ENCODE assay signal across 1 cellular context in the genomic region with DNA sequence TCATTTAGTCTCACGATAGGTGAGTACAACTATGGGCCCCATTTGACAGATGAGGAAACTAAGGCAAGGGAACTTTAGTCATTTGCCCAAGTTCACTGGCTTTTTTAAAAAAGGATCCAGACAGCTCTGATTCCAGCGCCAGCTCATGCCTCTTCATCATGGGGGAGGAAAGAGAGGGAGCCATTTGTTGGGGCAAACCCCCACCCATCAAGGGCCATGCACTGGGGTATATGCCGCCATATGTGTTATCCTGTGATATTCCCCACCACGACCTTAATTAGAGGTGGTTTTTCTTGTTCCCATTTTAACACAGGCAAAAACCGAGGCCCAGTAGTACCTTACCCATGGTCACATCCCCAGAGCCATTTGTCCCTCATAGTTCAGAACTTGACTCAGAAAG.
TF ChIP-seq lines count a peak whose summit lies in the region.

No MANE protein-coding gene starts in this region.

TF ChIP-seq in GM23338, 12 proteins besides CTCF, POLR2A, EP300 and RAD21:
- TF ChIP-seq, protein P1, sequence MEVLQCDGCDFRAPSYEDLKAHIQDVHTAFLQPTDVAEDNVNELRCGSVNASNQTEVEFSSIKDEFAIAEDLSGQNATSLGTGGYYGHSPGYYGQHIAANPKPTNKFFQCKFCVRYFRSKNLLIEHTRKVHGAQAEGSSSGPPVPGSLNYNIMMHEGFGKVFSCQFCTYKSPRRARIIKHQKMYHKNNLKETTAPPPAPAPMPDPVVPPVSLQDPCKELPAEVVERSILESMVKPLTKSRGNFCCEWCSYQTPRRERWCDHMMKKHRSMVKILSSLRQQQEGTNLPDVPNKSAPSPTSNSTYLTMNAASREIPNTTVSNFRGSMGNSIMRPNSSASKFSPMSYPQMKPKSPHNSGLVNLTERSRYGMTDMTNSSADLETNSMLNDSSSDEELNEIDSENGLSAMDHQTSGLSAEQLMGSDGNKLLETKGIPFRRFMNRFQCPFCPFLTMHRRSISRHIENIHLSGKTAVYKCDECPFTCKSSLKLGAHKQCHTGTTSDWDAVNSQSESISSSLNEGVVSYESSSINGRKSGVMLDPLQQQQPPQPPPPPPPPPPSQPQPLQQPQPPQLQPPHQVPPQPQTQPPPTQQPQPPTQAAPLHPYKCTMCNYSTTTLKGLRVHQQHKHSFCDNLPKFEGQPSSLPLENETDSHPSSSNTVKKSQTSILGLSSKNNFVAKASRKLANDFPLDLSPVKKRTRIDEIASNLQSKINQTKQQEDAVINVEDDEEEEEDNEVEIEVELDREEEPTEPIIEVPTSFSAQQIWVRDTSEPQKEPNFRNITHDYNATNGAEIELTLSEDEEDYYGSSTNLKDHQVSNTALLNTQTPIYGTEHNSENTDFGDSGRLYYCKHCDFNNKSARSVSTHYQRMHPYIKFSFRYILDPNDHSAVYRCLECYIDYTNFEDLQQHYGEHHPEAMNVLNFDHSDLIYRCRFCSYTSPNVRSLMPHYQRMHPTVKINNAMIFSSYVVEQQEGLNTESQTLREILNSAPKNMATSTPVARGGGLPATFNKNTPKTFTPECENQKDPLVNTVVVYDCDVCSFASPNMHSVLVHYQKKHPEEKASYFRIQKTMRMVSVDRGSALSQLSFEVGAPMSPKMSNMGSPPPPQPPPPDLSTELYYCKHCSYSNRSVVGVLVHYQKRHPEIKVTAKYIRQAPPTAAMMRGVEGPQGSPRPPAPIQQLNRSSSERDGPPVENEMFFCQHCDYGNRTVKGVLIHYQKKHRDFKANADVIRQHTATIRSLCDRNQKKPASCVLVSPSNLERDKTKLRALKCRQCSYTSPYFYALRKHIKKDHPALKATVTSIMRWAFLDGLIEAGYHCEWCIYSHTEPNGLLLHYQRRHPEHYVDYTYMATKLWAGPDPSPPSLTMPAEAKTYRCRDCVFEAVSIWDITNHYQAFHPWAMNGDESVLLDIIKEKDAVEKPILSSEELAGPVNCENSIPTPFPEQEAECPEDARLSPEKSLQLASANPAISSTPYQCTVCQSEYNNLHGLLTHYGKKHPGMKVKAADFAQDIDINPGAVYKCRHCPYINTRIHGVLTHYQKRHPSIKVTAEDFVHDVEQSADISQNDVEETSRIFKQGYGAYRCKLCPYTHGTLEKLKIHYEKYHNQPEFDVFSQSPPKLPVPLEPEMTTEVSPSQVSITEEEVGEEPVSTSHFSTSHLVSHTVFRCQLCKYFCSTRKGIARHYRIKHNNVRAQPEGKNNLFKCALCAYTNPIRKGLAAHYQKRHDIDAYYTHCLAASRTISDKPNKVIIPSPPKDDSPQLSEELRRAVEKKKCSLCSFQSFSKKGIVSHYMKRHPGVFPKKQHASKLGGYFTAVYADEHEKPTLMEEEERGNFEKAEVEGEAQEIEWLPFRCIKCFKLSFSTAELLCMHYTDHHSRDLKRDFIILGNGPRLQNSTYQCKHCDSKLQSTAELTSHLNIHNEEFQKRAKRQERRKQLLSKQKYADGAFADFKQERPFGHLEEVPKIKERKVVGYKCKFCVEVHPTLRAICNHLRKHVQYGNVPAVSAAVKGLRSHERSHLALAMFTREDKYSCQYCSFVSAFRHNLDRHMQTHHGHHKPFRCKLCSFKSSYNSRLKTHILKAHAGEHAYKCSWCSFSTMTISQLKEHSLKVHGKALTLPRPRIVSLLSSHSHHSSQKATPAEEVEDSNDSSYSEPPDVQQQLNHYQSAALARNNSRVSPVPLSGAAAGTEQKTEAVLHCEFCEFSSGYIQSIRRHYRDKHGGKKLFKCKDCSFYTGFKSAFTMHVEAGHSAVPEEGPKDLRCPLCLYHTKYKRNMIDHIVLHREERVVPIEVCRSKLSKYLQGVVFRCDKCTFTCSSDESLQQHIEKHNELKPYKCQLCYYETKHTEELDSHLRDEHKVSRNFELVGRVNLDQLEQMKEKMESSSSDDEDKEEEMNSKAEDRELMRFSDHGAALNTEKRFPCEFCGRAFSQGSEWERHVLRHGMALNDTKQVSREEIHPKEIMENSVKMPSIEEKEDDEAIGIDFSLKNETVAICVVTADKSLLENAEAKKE (CRISPR knock-in tag; IDR thresholded peaks at IDR 0.05): no peak
- TF ChIP-seq NANOG (IDR thresholded peaks at IDR 0.05; ENCODE audit: borderline replicate concordance) (no peak), ZNF114 (CRISPR knock-in tag; IDR thresholded peaks at IDR 0.05) (no peak), CREB1 (CRISPR knock-in tag; IDR thresholded peaks at IDR 0.05; ENCODE audit: low read depth) (no peak), POLR2AphosphoS5 (IDR thresholded peaks at IDR 0.05; ENCODE audit: low read depth) (no peak), ZNF331 (CRISPR knock-in tag; IDR thresholded peaks at IDR 0.05; ENCODE audit: low read depth) (no peak), STAT1 (IDR thresholded peaks at IDR 0.05; ENCODE audit: unreplicated experiment) (no peak), EZH2 (IDR thresholded peaks at IDR 0.05; ENCODE audit: low read depth, unreplicated experiment) (no peak), JUNB (IDR thresholded peaks at IDR 0.05; ENCODE audit: unreplicated experiment) (no peak), EZH2phosphoT487 (IDR thresholded peaks at IDR 0.05; ENCODE audit: unreplicated experiment) (no peak)
- TF ChIP-seq, protein P2, sequence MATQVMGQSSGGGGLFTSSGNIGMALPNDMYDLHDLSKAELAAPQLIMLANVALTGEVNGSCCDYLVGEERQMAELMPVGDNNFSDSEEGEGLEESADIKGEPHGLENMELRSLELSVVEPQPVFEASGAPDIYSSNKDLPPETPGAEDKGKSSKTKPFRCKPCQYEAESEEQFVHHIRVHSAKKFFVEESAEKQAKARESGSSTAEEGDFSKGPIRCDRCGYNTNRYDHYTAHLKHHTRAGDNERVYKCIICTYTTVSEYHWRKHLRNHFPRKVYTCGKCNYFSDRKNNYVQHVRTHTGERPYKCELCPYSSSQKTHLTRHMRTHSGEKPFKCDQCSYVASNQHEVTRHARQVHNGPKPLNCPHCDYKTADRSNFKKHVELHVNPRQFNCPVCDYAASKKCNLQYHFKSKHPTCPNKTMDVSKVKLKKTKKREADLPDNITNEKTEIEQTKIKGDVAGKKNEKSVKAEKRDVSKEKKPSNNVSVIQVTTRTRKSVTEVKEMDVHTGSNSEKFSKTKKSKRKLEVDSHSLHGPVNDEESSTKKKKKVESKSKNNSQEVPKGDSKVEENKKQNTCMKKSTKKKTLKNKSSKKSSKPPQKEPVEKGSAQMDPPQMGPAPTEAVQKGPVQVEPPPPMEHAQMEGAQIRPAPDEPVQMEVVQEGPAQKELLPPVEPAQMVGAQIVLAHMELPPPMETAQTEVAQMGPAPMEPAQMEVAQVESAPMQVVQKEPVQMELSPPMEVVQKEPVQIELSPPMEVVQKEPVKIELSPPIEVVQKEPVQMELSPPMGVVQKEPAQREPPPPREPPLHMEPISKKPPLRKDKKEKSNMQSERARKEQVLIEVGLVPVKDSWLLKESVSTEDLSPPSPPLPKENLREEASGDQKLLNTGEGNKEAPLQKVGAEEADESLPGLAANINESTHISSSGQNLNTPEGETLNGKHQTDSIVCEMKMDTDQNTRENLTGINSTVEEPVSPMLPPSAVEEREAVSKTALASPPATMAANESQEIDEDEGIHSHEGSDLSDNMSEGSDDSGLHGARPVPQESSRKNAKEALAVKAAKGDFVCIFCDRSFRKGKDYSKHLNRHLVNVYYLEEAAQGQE (IDR thresholded peaks at IDR 0.05; ENCODE audit: unreplicated experiment): no peak
- TF ChIP-seq, protein P3, sequence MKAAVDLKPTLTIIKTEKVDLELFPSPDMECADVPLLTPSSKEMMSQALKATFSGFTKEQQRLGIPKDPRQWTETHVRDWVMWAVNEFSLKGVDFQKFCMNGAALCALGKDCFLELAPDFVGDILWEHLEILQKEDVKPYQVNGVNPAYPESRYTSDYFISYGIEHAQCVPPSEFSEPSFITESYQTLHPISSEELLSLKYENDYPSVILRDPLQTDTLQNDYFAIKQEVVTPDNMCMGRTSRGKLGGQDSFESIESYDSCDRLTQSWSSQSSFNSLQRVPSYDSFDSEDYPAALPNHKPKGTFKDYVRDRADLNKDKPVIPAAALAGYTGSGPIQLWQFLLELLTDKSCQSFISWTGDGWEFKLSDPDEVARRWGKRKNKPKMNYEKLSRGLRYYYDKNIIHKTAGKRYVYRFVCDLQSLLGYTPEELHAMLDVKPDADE (IDR thresholded peaks at IDR 0.05): no peak
